18 cellular contexts compared by ENCODE assay signal in the genomic region with DNA sequence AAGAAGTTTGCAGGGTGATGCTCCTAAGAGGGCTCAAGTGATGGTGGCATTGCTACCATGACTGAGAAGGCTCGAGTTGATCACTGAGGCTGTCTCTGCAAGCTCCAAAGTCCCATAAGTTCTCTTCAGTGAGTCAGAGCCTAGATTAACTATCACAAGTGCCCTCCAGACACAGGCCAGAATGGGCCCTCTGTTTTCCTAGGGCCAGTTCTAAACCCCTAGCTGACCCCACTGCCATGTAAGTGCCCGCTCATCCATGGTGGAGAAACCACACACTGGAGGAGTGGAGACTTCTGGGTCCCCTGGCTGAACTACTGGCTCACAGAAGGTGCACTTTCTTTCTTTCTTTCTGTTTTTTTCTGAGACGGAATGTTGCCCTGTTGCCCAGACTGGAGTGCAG.
"Had no signal": no experiment of that assay in that cellular context is flagged by ENCODE, and none has a peak within 500 bp of the region (broad histone marks: within the 10 kb centered on the region; RNA-seq: fewer than 3 reads in every experiment).

No MANE protein-coding gene starts in this region.

- DNase-seq: cortex of kidney; gastrocnemius medialis; heart left ventricle; hippocampal formation; left ventricle myocardium superior; lower lobe of right lung; natural killer cell; pancreas; right lobe of liver; stimulated activated CD4-positive, alpha-beta T cell treated with anti-CD3 and anti-CD28 coated beads, Interleukin-2, amount 100 ng/mL, for 24 hours; stimulated activated CD4-positive, alpha-beta T cell treated with anti-CD3 and anti-CD28 coated beads, Interleukin-4, amount 100 ng/mL, for 24 hours; stimulated activated naive CD4-positive, alpha-beta T cell treated with Interleukin-2 at 50 U/mL for 16 hours; stomach; thyroid gland had no signal

- H3K4me1 Mint-ChIP-seq: natural killer cell; stimulated activated effector memory CD8-positive, alpha-beta T cell treated with anti-CD3 and anti-CD28 coated beads, Interleukin-12 subunit alpha, Interleukin-12 subunit beta, amount 100 ng/mL, for 72 hours had no signal

- H3K27ac Mint-ChIP-seq: natural killer cell; stimulated activated effector memory CD8-positive, alpha-beta T cell treated with anti-CD3 and anti-CD28 coated beads, Interleukin-12 subunit alpha, Interleukin-12 subunit beta, amount 100 ng/mL, for 72 hours; type B pancreatic cell had no signal

- FAIRE-seq: islet of Langerhans, pancreas had no signal

- H3K36me3 ChIP-seq: gastrocnemius medialis, heart left ventricle, lower lobe of right lung, neutrophil, pancreas, right lobe of liver, stomach, thyroid gland had no signal

- H3K4me1 ChIP-seq: pancreas, right lobe of liver had no signal

- ATAC-seq: gastrocnemius medialis; heart left ventricle; left ventricle myocardium superior; lower lobe of right lung; natural killer cell; pancreas; right lobe of liver; stimulated activated effector memory CD8-positive, alpha-beta T cell treated with anti-CD3 and anti-CD28 coated beads, Interleukin-12 subunit alpha, Interleukin-12 subunit beta, amount 100 ng/mL, for 72 hours had no signal

- H3K27me3 ChIP-seq: heart left ventricle, neutrophil, pancreas, right lobe of liver, stomach, thyroid gland had no signal

- H3K4me3 Mint-ChIP-seq: natural killer cell; stimulated activated effector memory CD8-positive, alpha-beta T cell treated with anti-CD3 and anti-CD28 coated beads, Interleukin-12 subunit alpha, Interleukin-12 subunit beta, amount 100 ng/mL, for 72 hours; type B pancreatic cell had no signal

- H3K27ac ChIP-seq: gastrocnemius medialis, heart left ventricle, lower lobe of right lung, neutrophil, pancreas, right lobe of liver, stomach, thyroid gland had no signal

- H3K4me3 ChIP-seq: gastrocnemius medialis, heart left ventricle, lower lobe of right lung, pancreas, right lobe of liver, stomach, thyroid gland had no signal

- H3K9me3 ChIP-seq: gastrocnemius medialis, lower lobe of right lung, neutrophil, pancreas, thyroid gland had no signal

- H3K9me3 Mint-ChIP-seq: natural killer cell, type B pancreatic cell had no signal

- H3K36me3 Mint-ChIP-seq: natural killer cell; stimulated activated effector memory CD8-positive, alpha-beta T cell treated with anti-CD3 and anti-CD28 coated beads, Interleukin-12 subunit alpha, Interleukin-12 subunit beta, amount 100 ng/mL, for 72 hours; type B pancreatic cell had no signal
